8 cellular contexts compared by ENCODE assay signal in the genomic region with DNA sequence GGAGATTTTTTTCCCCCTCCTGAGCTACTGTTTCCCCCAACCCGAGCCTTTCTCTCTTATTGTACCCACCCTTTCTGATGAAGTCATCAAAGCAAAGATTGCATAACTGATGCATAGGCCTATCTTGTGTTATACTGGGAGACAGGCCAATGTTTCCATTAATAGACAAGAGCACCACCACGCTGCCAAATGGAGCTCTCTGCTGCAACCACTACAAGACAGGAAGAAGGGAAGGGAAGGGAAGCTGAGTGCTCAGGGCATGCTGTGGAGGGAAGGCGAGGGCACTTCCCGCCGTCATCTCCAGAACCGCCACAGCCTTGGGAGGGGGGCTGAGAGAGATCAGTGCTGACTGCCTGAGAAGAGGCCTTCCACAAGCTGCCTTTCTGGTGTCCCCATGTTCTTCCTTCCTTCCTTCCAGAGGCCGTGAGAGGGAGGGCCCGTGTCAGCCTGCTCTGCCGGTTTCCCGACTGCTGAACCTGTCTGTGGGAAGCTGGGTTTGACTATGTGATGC.
DNase-seq lines count a peak whose midpoint lies in the region; ATAC-seq lines count a peak whose summit lies in the region.

No MANE protein-coding gene starts in this region.

- no peaks in the 10 kb centered on the region for H3K36me3 ChIP-seq in H7 (replicated peaks; ENCODE audit: control insufficient read depth, insufficient read depth, low read length)

- H3K27me3 ChIP-seq in H7 (ENCODE audit: control insufficient read depth, insufficient read depth, low read length) = peaks cover 2% of the 10 kb centered on the region; the same call in 1 of the 2 replicates

- in situ Hi-C loops in Caki2 (cut with HindIII; ENCODE audit: low pct_unique_long_range_greater_than_20kb, low sequenced_read_pairs) = no loop called here

- ATAC-seq in left lobe of liver (peak; percentile 88), HG02884 (IDR thresholded peaks at IDR 0.05; ENCODE audit: unreplicated experiment) (no peak), GM18502 (IDR thresholded peaks at IDR 0.05; ENCODE audit: poor library complexity, unreplicated experiment) (no peak)

- DNase-seq in Caki2 (ENCODE audit: low read depth) (peak; percentile 37), NCI-H2107 treated with DMSO at 0.1 percent for 48 hours (lab: John Stamatoyannopoulos, UW; ENCODE audit: unreplicated experiment) (peak; percentile 68), brain pericyte (ENCODE audit: low read depth, low spot score) (peak; percentile 71), left lobe of liver (ENCODE audit: low spot score) (peak; percentile 73), H7 (no peak)

- H3K27ac ChIP-seq in temporal lobe (ENCODE audit: low read depth, low read length) = peak overlapping the region; percentile 79

- H3K4me3 ChIP-seq in H7 (ENCODE audit: insufficient read depth, low read depth, low read length) = no peak overlapping the region
